Comparison of ENCODE assay signal across 2 cellular contexts in genomic region chr2:217307023-217307422, GRCh38.
TF ChIP-seq lines count a peak whose summit lies in the region.

No MANE protein-coding gene starts in this region.

TF ChIP-seq in IMR-90, 13 proteins besides CTCF, POLR2A, EP300 and RAD21 (continued from another document):
- TF ChIP-seq SMC3 (IDR thresholded peaks at IDR 0.05; ENCODE audit: low read depth, low read length): no peak

TF ChIP-seq in K562, 482 proteins besides CTCF, POLR2A, EP300 and RAD21 (continued from another document):
- TF ChIP-seq, protein P1, sequence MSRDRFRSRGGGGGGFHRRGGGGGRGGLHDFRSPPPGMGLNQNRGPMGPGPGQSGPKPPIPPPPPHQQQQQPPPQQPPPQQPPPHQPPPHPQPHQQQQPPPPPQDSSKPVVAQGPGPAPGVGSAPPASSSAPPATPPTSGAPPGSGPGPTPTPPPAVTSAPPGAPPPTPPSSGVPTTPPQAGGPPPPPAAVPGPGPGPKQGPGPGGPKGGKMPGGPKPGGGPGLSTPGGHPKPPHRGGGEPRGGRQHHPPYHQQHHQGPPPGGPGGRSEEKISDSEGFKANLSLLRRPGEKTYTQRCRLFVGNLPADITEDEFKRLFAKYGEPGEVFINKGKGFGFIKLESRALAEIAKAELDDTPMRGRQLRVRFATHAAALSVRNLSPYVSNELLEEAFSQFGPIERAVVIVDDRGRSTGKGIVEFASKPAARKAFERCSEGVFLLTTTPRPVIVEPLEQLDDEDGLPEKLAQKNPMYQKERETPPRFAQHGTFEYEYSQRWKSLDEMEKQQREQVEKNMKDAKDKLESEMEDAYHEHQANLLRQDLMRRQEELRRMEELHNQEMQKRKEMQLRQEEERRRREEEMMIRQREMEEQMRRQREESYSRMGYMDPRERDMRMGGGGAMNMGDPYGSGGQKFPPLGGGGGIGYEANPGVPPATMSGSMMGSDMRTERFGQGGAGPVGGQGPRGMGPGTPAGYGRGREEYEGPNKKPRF (IDR thresholded peaks at IDR 0.05; ENCODE audit: low read depth, low read length): no peak
